Comparison of ENCODE assay signal across 8 cellular contexts in the genomic region with DNA sequence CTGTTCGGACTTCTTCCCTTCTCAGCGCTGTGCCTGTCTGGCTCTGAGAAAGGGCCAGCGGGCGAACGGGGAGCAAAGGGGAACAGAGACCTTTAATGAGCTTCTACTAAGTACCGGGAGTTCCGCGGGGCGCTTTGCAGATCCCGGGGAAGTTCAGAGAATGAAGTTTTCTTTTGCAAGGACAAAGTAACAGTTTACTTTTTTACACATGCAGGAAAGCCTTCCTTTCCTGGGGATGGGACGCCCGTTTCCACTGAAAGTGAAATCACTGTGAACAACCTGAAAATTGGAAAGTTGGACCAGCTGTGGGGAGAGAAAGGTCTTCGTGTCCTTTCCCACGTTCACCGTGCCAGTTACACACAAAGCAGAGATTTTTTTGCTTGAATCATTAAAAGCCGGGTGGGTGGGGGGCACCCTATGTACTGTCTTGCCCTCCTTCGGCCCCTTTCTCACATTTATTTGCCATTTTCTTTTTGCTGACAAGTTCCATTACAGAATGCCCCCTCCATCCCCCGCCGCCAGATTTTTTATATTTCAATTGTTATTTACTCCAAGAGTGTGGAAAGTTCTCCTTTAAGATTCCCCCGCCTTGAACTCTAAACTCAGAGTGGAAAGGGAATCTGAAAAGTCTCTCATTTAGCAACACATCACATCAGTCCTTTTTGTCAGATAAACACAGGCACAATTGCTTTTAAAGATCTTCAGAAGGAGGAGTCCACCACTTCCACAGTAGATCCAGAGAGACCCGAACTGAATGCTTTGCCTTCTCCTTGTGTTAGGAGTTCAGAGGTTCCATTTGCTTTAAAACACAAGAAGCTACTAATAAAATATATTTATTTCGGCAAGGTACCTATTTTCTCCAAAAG. TPM values are rescaled to one million over a fixed set of nuclear protein-coding genes. Genes with fewer than 3 reads are reported as not detected.
DNase-seq lines count a peak whose midpoint lies in the region; ATAC-seq and TF ChIP-seq lines count a peak whose summit lies in the region.

No MANE protein-coding gene starts in this region.

- peak overlapping the region; percentile 83 for H3K27ac ChIP-seq in caudate nucleus (ENCODE audit: low read depth, low read length)
- peak overlapping the region; percentile 25 to 74 for H3K27ac ChIP-seq in lung (ENCODE audit: low read depth in 1 of 2, low read length in 1 of 2)
- peak overlapping the region; percentile 83 for H3K27ac ChIP-seq in upper lobe of right lung

- intact Hi-C loops in upper lobe of right lung (cut with DNase I), result no loop called here

- H3K4me1 ChIP-seq in lung (ENCODE audit: control insufficient read depth in 2 of 2, insufficient read depth in 2 of 2, low read length in 2 of 2) (no peaks in the 10 kb centered on the region), upper lobe of right lung (no peaks in the 10 kb centered on the region)

- H3K27me3 ChIP-seq in lung (ENCODE audit: control insufficient read depth, insufficient read depth) (no peaks in the 10 kb centered on the region), upper lobe of right lung (no peaks in the 10 kb centered on the region)

- no peaks in the 10 kb centered on the region for H3K9me3 Mint-ChIP-seq in T-helper 2 cell treated with Interferon-gamma antibody and Interleukin-4, amounts not matched to agents 5 μg/mL and 100 μg/mL, for 36 hours

- H3K4me3 ChIP-seq in lung (peak overlapping the region; percentile 0), upper lobe of right lung (peak overlapping the region; percentile 67)

- H3K36me3 ChIP-seq in lung (ENCODE audit: control insufficient read depth in 2 of 2, insufficient read depth in 2 of 2, low read length in 2 of 2) (peaks cover 0 to 3% of the 10 kb centered on the region in 2 donors), upper lobe of right lung (no peaks in the 10 kb centered on the region)

- peaks cover 75% of the 10 kb centered on the region for H3K27me3 Mint-ChIP-seq in T-helper 2 cell treated with Interferon-gamma antibody and Interleukin-4, amounts not matched to agents 5 μg/mL and 100 μg/mL, for 36 hours (ENCODE audit: low read depth)

- no peaks in the 10 kb centered on the region for H3K9me3 ChIP-seq in lung (ENCODE audit: control insufficient read depth in 2 of 2, insufficient read depth in 1 of 2, low read length in 1 of 2)
- H3K9me3 ChIP-seq in upper lobe of right lung, result no peaks in the 10 kb centered on the region

- no peaks in the 10 kb centered on the region for H3K36me3 Mint-ChIP-seq in T-helper 2 cell treated with Interferon-gamma antibody and Interleukin-4, amounts not matched to agents 5 μg/mL and 100 μg/mL, for 36 hours (ENCODE audit: low read depth)

- H3K27ac Mint-ChIP-seq in T-helper 2 cell treated with Interferon-gamma antibody and Interleukin-4, amounts not matched to agents 5 μg/mL and 100 μg/mL, for 36 hours, result no peak overlapping the region

- WGBS in lung, 2 donors, result 10 to 12% methylated on average over 22 of the region's 22 CpGs

- ATAC-seq in lung (ENCODE audit: insufficient read depth, low FRiP score) (no peak), upper lobe of right lung (peak; percentile 29)

- H3K4me3 Mint-ChIP-seq in T-helper 2 cell treated with Interferon-gamma antibody and Interleukin-4, amounts not matched to agents 5 μg/mL and 100 μg/mL, for 36 hours, result peak overlapping the region; percentile 86

- DNase-seq in T-helper 2 cell treated with Interferon-gamma antibody and Interleukin-4, amounts not matched to agents 5 μg/mL and 100 μg/mL, for 36 hours (ENCODE audit: low spot score), result no peak
- DNase-seq in T-helper 2 cell, result no peak
- peak; percentile 62 for DNase-seq in LHCN-M2 (ENCODE audit: low read depth)
- no peak for DNase-seq in caudate nucleus (lab: John Stamatoyannopoulos, UW)
- DNase-seq in lung (ENCODE audit: low spot score), result no peak
- DNase-seq in upper lobe of right lung, result no peak
- no peak for DNase-seq in NCI-H187 (lab: John Stamatoyannopoulos, UW)
- no peak for DNase-seq in SW 1271 (lab: John Stamatoyannopoulos, UW)

- no peak for TF ChIP-seq CTCF in lung (IDR thresholded peaks at IDR 0.05; ENCODE audit: control extremely low read depth, extremely low read depth)
- TF ChIP-seq CTCF in upper lobe of right lung (IDR thresholded peaks at IDR 0.05), result no peak

- H3K4me1 Mint-ChIP-seq in T-helper 2 cell treated with Interferon-gamma antibody and Interleukin-4, amounts not matched to agents 5 μg/mL and 100 μg/mL, for 36 hours (ENCODE audit: low read depth), result peaks cover 15% of the 10 kb centered on the region

RNA-seq across cellular contexts. Expression of a gene that starts 1.1 kb away (rescaled TPM):
- total RNA-seq in LHCN-M2 (2014; rRNA removed) (3,000 and 3,278 TPM in 2 replicates), lung (1,000 to 10,000 TPM; 1,129 to 1,753 TPM), upper lobe of right lung (955 TPM)
- 2,602 TPM for polyA plus RNA-seq in LHCN-M2 (2012)
- polyA plus RNA-seq in lung, result 100 to 1,000 TPM; 339 to 739 TPM
